In genomic region chr22:37406836-37407235, GRCh38 we compare ENCODE assay signal across 1 cellular context.
TF ChIP-seq lines count a peak whose summit lies in the region.

No MANE protein-coding gene starts in this region.

TF ChIP-seq in H1, 55 proteins besides CTCF, POLR2A, EP300 and RAD21 (continued from another document):
- TF ChIP-seq SP1 (IDR thresholded peaks at IDR 0.05; ENCODE audit: low read depth, low read length) (no peak), TAF1 (IDR thresholded peaks at IDR 0.05; ENCODE audit: low read depth, low read length) (no peak), TEAD4 (IDR thresholded peaks at IDR 0.05; ENCODE audit: low read depth, low read length) (no peak), ASH2L (IDR thresholded peaks at IDR 0.05; ENCODE audit: low read length) (no peak), TAF7 (optimal IDR thresholded peaks at IDR 0.05; ENCODE audit: borderline replicate concordance, low read depth, low read length) (no peak), FOSL1 (IDR thresholded peaks at IDR 0.05; ENCODE audit: insufficient read depth, low read depth, low read length) (no peak), GABPA (IDR thresholded peaks at IDR 0.05; ENCODE audit: borderline replicate concordance, insufficient read depth, low read length) (no peak), MAFK (IDR thresholded peaks at IDR 0.05; ENCODE audit: low read depth, low read length) (no peak), RNF2 (IDR thresholded peaks at IDR 0.05; ENCODE audit: borderline replicate concordance, low read depth, low read length, missing control alignments, poor library complexity, severe bottlenecking) (no peak), CTBP2 (IDR thresholded peaks at IDR 0.05; ENCODE audit: borderline replicate concordance, insufficient read depth, insufficient read length, low read length) (no peak)
TF ChIP-seq in H1: peak in this region for 0.
